ENCODE assay signal across 13 cellular contexts in genomic region chr9:128249558-128249913, GRCh38. TPM values are rescaled to one million over a fixed set of nuclear protein-coding genes. Genes with fewer than 3 reads are reported as not detected.
DNase-seq lines count a peak whose midpoint lies in the region; ATAC-seq and TF ChIP-seq lines count a peak whose summit lies in the region.
"Had no signal": no experiment of that assay in that cellular context is flagged by ENCODE, and none has a peak within 500 bp of the region (broad histone marks: within the 10 kb centered on the region; RNA-seq: fewer than 3 reads in every experiment).

No MANE protein-coding gene starts in this region.

- no peak overlapping the region for H3K4me2 ChIP-seq in IMR-90 (ENCODE audit: low read depth, low read length)

- no peaks in the 10 kb centered on the region for H3K9me3 ChIP-seq in CD8-positive, alpha-beta memory T cell (ENCODE audit: low read length)
- H3K9me3 ChIP-seq in IMR-90 (ENCODE audit: control insufficient read depth, insufficient read depth, low read length) (no peaks in the 10 kb centered on the region), upper lobe of left lung (no peaks in the 10 kb centered on the region)
- H3K9me3 ChIP-seq: ovary had no signal

- H3K9me1 ChIP-seq in IMR-90 (ENCODE audit: insufficient read depth, low read length): peaks cover 12% of the 10 kb centered on the region

- H2AK5ac ChIP-seq in IMR-90 (ENCODE audit: low read depth, low read length): no peak overlapping the region

- no peak overlapping the region for H4K5ac ChIP-seq in IMR-90 (ENCODE audit: low read depth, low read length)

- H2AK9ac ChIP-seq in IMR-90 (replicated peaks; ENCODE audit: low read depth, low read length, poor library complexity): peak overlapping the region; percentile 5

- dilution Hi-C loops in IMR-90 (cut with HindIII; ENCODE audit: low sequenced_read_pairs, unreplicated experiment): no loop called here

- no TSS peak for BruUV-seq in IMR-90 (replicated peaks; lab: Mats Ljungman, UMichigan)

- H2BK15ac ChIP-seq in IMR-90 (ENCODE audit: low read depth, low read length): no peak overlapping the region

- H3K23ac ChIP-seq in IMR-90 (ENCODE audit: low read depth, low read length): no peak overlapping the region

- H3K27me3 ChIP-seq in CD8-positive, alpha-beta memory T cell (ENCODE audit: insufficient read depth, low read length, poor library complexity, severe bottlenecking): peaks cover under 1% of the 10 kb centered on the region
- no peaks in the 10 kb centered on the region for H3K27me3 ChIP-seq in IMR-90 (ENCODE audit: control insufficient read depth, insufficient read depth, low read length)
- H3K27me3 ChIP-seq in upper lobe of left lung: no peaks in the 10 kb centered on the region
- H3K27me3 ChIP-seq: ovary had no signal

- peak overlapping the region; percentile 72 to 95 (median 88) for H3K27ac Mint-ChIP-seq in CD8-positive, alpha-beta memory T cell
- no peak overlapping the region for H3K27ac Mint-ChIP-seq in activated T-helper 2 cell treated with anti-CD3 and anti-CD28 coated beads, Interferon-gamma antibody, Interleukin-2, Interleukin-4, amounts not matched to agents 10 μg/mL and 5 μg/mL and 100 μg/mL, durations not matched to agents 14 hours and 24 hours and 36 hours
- H3K27ac Mint-ChIP-seq in memory B cell: peak overlapping the region; percentile 82
- H3K27ac Mint-ChIP-seq: activated naive CD4-positive, alpha-beta T cell treated with anti-CD3 and anti-CD28 coated beads, Interleukin-2, amount 50 U/mL, for 72 hours; dendritic cell treated with granulocyte-macrophage colony-stimulating factor and Interleukin-4, amounts not matched to agents 40 ng/mL and 50 ng/mL, for 4 days had no signal

- ATAC-seq in IMR-90 (ENCODE audit: low read depth) (no peak), memory B cell (ENCODE audit: low read depth) (no peak), upper lobe of left lung (ENCODE audit: low FRiP score in 2 of 2) (no peak), HG03095 (IDR thresholded peaks at IDR 0.05; ENCODE audit: unreplicated experiment) (no peak)

- H4K20me1 ChIP-seq in IMR-90 (ENCODE audit: insufficient read depth, low read length): peaks cover 6% of the 10 kb centered on the region; the same call in 1 of the 2 replicates

- H3K9me3 Mint-ChIP-seq in CD8-positive, alpha-beta memory T cell: no peaks in the 10 kb centered on the region
- no peaks in the 10 kb centered on the region for H3K9me3 Mint-ChIP-seq in activated T-helper 2 cell treated with anti-CD3 and anti-CD28 coated beads, Interferon-gamma antibody, Interleukin-2, Interleukin-4, amounts not matched to agents 10 μg/mL and 5 μg/mL and 100 μg/mL, durations not matched to agents 14 hours and 24 hours and 36 hours
- H3K9me3 Mint-ChIP-seq in memory B cell: no peaks in the 10 kb centered on the region
- H3K9me3 Mint-ChIP-seq: activated naive CD4-positive, alpha-beta T cell treated with anti-CD3 and anti-CD28 coated beads, Interleukin-2, amount 50 U/mL, for 72 hours; dendritic cell treated with granulocyte-macrophage colony-stimulating factor and Interleukin-4, amounts not matched to agents 40 ng/mL and 50 ng/mL, for 4 days had no signal

- H2AFZ ChIP-seq in IMR-90 (replicated peaks; ENCODE audit: low read length, poor library complexity): no peak overlapping the region

- no peak overlapping the region for H4K8ac ChIP-seq in IMR-90 (ENCODE audit: low read depth in 2 of 2, low read length in 2 of 2)

- H3K36me3 Mint-ChIP-seq in CD8-positive, alpha-beta memory T cell: no peaks in the 10 kb centered on the region
- H3K36me3 Mint-ChIP-seq in activated T-helper 2 cell treated with anti-CD3 and anti-CD28 coated beads, Interferon-gamma antibody, Interleukin-2, Interleukin-4, amounts not matched to agents 10 μg/mL and 5 μg/mL and 100 μg/mL, durations not matched to agents 14 hours and 24 hours and 36 hours (ENCODE audit: low read depth): no peaks in the 10 kb centered on the region
- no peaks in the 10 kb centered on the region for H3K36me3 Mint-ChIP-seq in memory B cell
- H3K36me3 Mint-ChIP-seq: activated naive CD4-positive, alpha-beta T cell treated with anti-CD3 and anti-CD28 coated beads, Interleukin-2, amount 50 U/mL, for 72 hours had no signal

- H3K79me1 ChIP-seq in IMR-90 (ENCODE audit: low read depth in 1 of 2, low read length in 2 of 2): peaks cover 0 to 8% of the 10 kb centered on the region in 2 experiments; a peak in 2 of 4 replicates

- TF ChIP-seq RAD21 in IMR-90 (IDR thresholded peaks at IDR 0.05; ENCODE audit: low read length): no peak

- WGBS in IMR-90 (ENCODE audit: extremely low coverage in 2 of 2, insufficient read length in 1 of 2), 2 experiments: 60% methylated on average over 1 of the region's 8 CpGs; no CpG with 5 or more reads in 1 of the 2 experiments
- WGBS in upper lobe of left lung, 2 donors: 67 to 70% methylated on average over 6 to 8 of the region's 8 CpGs

- H2BK5ac ChIP-seq in IMR-90 (ENCODE audit: low read depth, low read length, poor library complexity, severe bottlenecking): no peak overlapping the region

- peak overlapping the region; percentile 83 to 90 (median 87) for H3K4me3 Mint-ChIP-seq in CD8-positive, alpha-beta memory T cell
- peak overlapping the region; percentile 76 for H3K4me3 Mint-ChIP-seq in activated T-helper 2 cell treated with anti-CD3 and anti-CD28 coated beads, Interferon-gamma antibody, Interleukin-2, Interleukin-4, amounts not matched to agents 10 μg/mL and 5 μg/mL and 100 μg/mL, durations not matched to agents 14 hours and 24 hours and 36 hours (ENCODE audit: low read depth)
- peak overlapping the region; percentile 87 for H3K4me3 Mint-ChIP-seq in memory B cell

- H3K27me3 Mint-ChIP-seq in CD8-positive, alpha-beta memory T cell: peaks cover 3 to 6% of the 10 kb centered on the region in 2 donors
- peaks cover 28% of the 10 kb centered on the region for H3K27me3 Mint-ChIP-seq in activated T-helper 2 cell treated with anti-CD3 and anti-CD28 coated beads, Interferon-gamma antibody, Interleukin-2, Interleukin-4, amounts not matched to agents 10 μg/mL and 5 μg/mL and 100 μg/mL, durations not matched to agents 14 hours and 24 hours and 36 hours (ENCODE audit: low read depth)
- peaks cover 7% of the 10 kb centered on the region for H3K27me3 Mint-ChIP-seq in memory B cell

- H3K4ac ChIP-seq in IMR-90 (ENCODE audit: low read depth, low read length): no peak overlapping the region

- H3K9ac ChIP-seq in IMR-90 (ENCODE audit: low read depth, low read length): no peak overlapping the region

- TF ChIP-seq CTCF in IMR-90 (conservative IDR thresholded peaks at IDR 0.05; ENCODE audit: low read depth, low read length): no peak
- no peak for TF ChIP-seq CTCF in upper lobe of left lung (IDR thresholded peaks at IDR 0.05)

- H2BK120ac ChIP-seq in IMR-90 (ENCODE audit: low read depth, low read length): no peak overlapping the region

- peak overlapping the region; percentile 51 for H3K27ac ChIP-seq in CD8-positive, alpha-beta memory T cell (ENCODE audit: low read depth, low read length)
- H3K27ac ChIP-seq in IMR-90 (ENCODE audit: insufficient read depth, low read length) (no peak overlapping the region), upper lobe of left lung (no peak overlapping the region)
- H3K27ac ChIP-seq: ovary had no signal

- H3K4me1 Mint-ChIP-seq in CD8-positive, alpha-beta memory T cell: peaks cover 17 to 23% (median 20%) of the 10 kb centered on the region in 3 donors
- H3K4me1 Mint-ChIP-seq in activated T-helper 2 cell treated with anti-CD3 and anti-CD28 coated beads, Interferon-gamma antibody, Interleukin-2, Interleukin-4, amounts not matched to agents 10 μg/mL and 5 μg/mL and 100 μg/mL, durations not matched to agents 14 hours and 24 hours and 36 hours (ENCODE audit: low read depth): peaks cover 8% of the 10 kb centered on the region
- H3K4me1 Mint-ChIP-seq in memory B cell: peaks cover 29% of the 10 kb centered on the region

- POLR2A ChIA-PET in CD8-positive, alpha-beta memory T cell (lab: Charles Lee): interaction anchor here (0.6 to 2.1 kb wide), 2 partner anchors 26 to 261 kb away, joined by 6 to 20 read pairs; partner anchors contain the start of genes GOLGA2 and SWI5
- POLR2A ChIA-PET in IMR-90 (lab: Charles Lee; ENCODE audit: unreplicated experiment): interaction anchor here (0.7 kb wide), 1 partner anchor 24 kb away, joined by 7 read pairs; no protein-coding TSS in a partner anchor

- no peak for TF ChIP-seq POLR2A in IMR-90 (IDR thresholded peaks at IDR 0.05; ENCODE audit: low read depth, low read length)
- TF ChIP-seq POLR2A in upper lobe of left lung (IDR thresholded peaks at IDR 0.05): no peak

- no peak for DNase-seq in CD8-positive, alpha-beta memory T cell
- DNase-seq in IMR-90 (no peak), memory B cell (ENCODE audit: low spot score in 2 of 2) (no peak), glomerular visceral epithelial cell (ENCODE audit: extremely low spot score) (no peak), NCI-H526 treated with DMSO at 0.1 percent for 48 hours (lab: John Stamatoyannopoulos, UW) (no peak), upper lobe of left lung (no peak)
- DNase-seq in activated T-helper 2 cell treated with anti-CD3 and anti-CD28 coated beads, Interferon-gamma antibody, Interleukin-2, Interleukin-4, amounts not matched to agents 10 μg/mL and 5 μg/mL and 100 μg/mL, durations not matched to agents 14 hours and 24 hours and 36 hours (ENCODE audit: low spot score): no peak
- DNase-seq: GDM1, NCI-H2227 treated with DMSO at 0.1 percent for 48 hours, ovary had no signal

- H3K14ac ChIP-seq in IMR-90 (replicated peaks; ENCODE audit: low read depth, low read length): no peak overlapping the region

- in situ Hi-C loops in IMR-90 (cut with MboI; ENCODE audit: low sequenced_read_pairs): no loop called here

- peaks cover 19% of the 10 kb centered on the region for H3K4me1 ChIP-seq in CD8-positive, alpha-beta memory T cell (ENCODE audit: insufficient read depth, low read length)
- H3K4me1 ChIP-seq in IMR-90 (ENCODE audit: control insufficient read depth, insufficient read depth, low read length) (peaks cover 12% of the 10 kb centered on the region), upper lobe of left lung (peaks cover 23 to 36% (median 32%) of the 10 kb centered on the region in 4 donors)

- no peak overlapping the region for H4K91ac ChIP-seq in IMR-90 (ENCODE audit: insufficient read depth, low read depth, low read length)

- H3K4me3 ChIP-seq in CD8-positive, alpha-beta memory T cell (ENCODE audit: low read length): peak overlapping the region; percentile 71
- H3K4me3 ChIP-seq in IMR-90 (ENCODE audit: insufficient read depth, low read depth, low read length) (no peak overlapping the region), upper lobe of left lung (peak overlapping the region in 1 of 4 donors; percentile 41)
- H3K4me3 ChIP-seq: ovary had no signal

- H2BK20ac ChIP-seq in IMR-90 (ENCODE audit: low read depth, low read length): no peak overlapping the region

- H3K36me3 ChIP-seq in CD8-positive, alpha-beta memory T cell (ENCODE audit: insufficient read depth, low read length): no peaks in the 10 kb centered on the region
- no peaks in the 10 kb centered on the region; the same call in 1 of the 2 replicates for H3K36me3 ChIP-seq in IMR-90 (ENCODE audit: control insufficient read depth, insufficient read depth, low read length)
- H3K36me3 ChIP-seq in upper lobe of left lung: no peaks in the 10 kb centered on the region
- H3K36me3 ChIP-seq: ovary had no signal

- no peak for TF ChIP-seq EP300 in upper lobe of left lung (IDR thresholded peaks at IDR 0.05)

- intact Hi-C loops in IMR-90 (cut with micrococcal nuclease): no loop called here
- intact Hi-C loops in activated T-helper 2 cell treated with anti-CD3 and anti-CD28 coated beads, Interferon-gamma antibody, Interleukin-2, Interleukin-4, amounts not matched to agents 10 μg/mL and 5 μg/mL and 100 μg/mL, durations not matched to agents 14 hours and 24 hours and 36 hours (cut with micrococcal nuclease): no loop called here

- no peak overlapping the region for H3K56ac ChIP-seq in IMR-90 (ENCODE audit: extremely low read depth, insufficient read depth, low read length)

- CTCF ChIA-PET in CD8-positive, alpha-beta memory T cell (lab: Charles Lee): interaction anchor here (1.1 to 2.3 kb wide), 3 partner anchors 8 to 39 kb away, joined by 3 to 7 read pairs (median 3); partner anchors contain the start of genes GOLGA2 and SWI5
- CTCF ChIA-PET in IMR-90 (lab: Yijun Ruan, JAX): no interaction called here

- H3K18ac ChIP-seq in IMR-90 (ENCODE audit: low read depth, low read length): no peak overlapping the region

RNA-seq across cellular contexts. Expression of gene GOLGA2, which starts 26.3 kb away (rescaled TPM):
- 10 to 100 TPM; 35.4 to 35.5 TPM for total RNA-seq in CD8-positive, alpha-beta memory T cell
- 8.8 TPM for polyA plus RNA-seq in CD8-positive, alpha-beta memory T cell
- total RNA-seq in IMR-90 (2012; rRNA removed): 118 TPM in 2 replicates
- polyA plus RNA-seq in IMR-90 (2012; rRNA removed): 124 and 146 TPM in 2 replicates
- 69.6 and 69.8 TPM in 2 replicates for polyA plus RNA-seq in IMR-90 (2012; cell fraction: cytosol; rRNA removed)
- 168 and 324 TPM in 2 replicates for polyA plus RNA-seq in IMR-90 (2012; cell fraction: nucleus; rRNA removed; ENCODE audit: low replicate concordance)
- 44.0 and 47.9 TPM in 2 replicates for total RNA-seq in activated T-helper 2 cell treated with anti-CD3 and anti-CD28 coated beads, Interferon-gamma antibody, Interleukin-2, Interleukin-4, amounts not matched to agents 10 μg/mL and 5 μg/mL and 100 μg/mL, durations not matched to agents 14 hours and 24 hours and 36 hours
- total RNA-seq in upper lobe of left lung: 100 to 1,000 TPM in 2 of 6 donors, 10 to 100 TPM in 4; 78.4 to 138 (median 93.8) TPM

RNA-seq across cellular contexts. Expression of gene SWI5, which starts 26.5 kb away (rescaled TPM):
- total RNA-seq in CD8-positive, alpha-beta memory T cell: 10 to 100 TPM; 18.1 to 20.9 TPM
- 27.8 TPM for polyA plus RNA-seq in CD8-positive, alpha-beta memory T cell
- 37.5 and 38.9 TPM in 2 replicates for total RNA-seq in IMR-90 (2012; rRNA removed)
- polyA plus RNA-seq in IMR-90 (2012; rRNA removed): 93.5 and 99.7 TPM in 2 replicates
- 67.9 and 73.4 TPM in 2 replicates for polyA plus RNA-seq in IMR-90 (2012; cell fraction: cytosol; rRNA removed)
- polyA plus RNA-seq in IMR-90 (2012; cell fraction: nucleus; rRNA removed; ENCODE audit: low replicate concordance): 21.7 and 25.2 TPM in 2 replicates
- total RNA-seq in activated T-helper 2 cell treated with anti-CD3 and anti-CD28 coated beads, Interferon-gamma antibody, Interleukin-2, Interleukin-4, amounts not matched to agents 10 μg/mL and 5 μg/mL and 100 μg/mL, durations not matched to agents 14 hours and 24 hours and 36 hours: 13.5 and 13.7 TPM in 2 replicates
- total RNA-seq in upper lobe of left lung: 10 to 100 TPM; 13.7 to 28.3 (median 22.8) TPM

RNA-seq across cellular contexts. Expression of gene DNM1, which starts 46.4 kb away (rescaled TPM):
- under 1 TPM; 0.26 to 0.66 TPM for total RNA-seq in CD8-positive, alpha-beta memory T cell
- polyA plus RNA-seq in CD8-positive, alpha-beta memory T cell: 0.18 TPM
- total RNA-seq in IMR-90 (2012; rRNA removed): 11.4 and 13.6 TPM in 2 replicates
- polyA plus RNA-seq in IMR-90 (2012; rRNA removed): 17.7 and 19.3 TPM in 2 replicates
- polyA plus RNA-seq in IMR-90 (2012; cell fraction: cytosol; rRNA removed): 7.8 and 11.0 TPM in 2 replicates
- 110 and 165 TPM in 2 replicates for polyA plus RNA-seq in IMR-90 (2012; cell fraction: nucleus; rRNA removed; ENCODE audit: low replicate concordance)
- 0.90 and 2.4 TPM in 2 replicates for total RNA-seq in activated T-helper 2 cell treated with anti-CD3 and anti-CD28 coated beads, Interferon-gamma antibody, Interleukin-2, Interleukin-4, amounts not matched to agents 10 μg/mL and 5 μg/mL and 100 μg/mL, durations not matched to agents 14 hours and 24 hours and 36 hours
- total RNA-seq in upper lobe of left lung: 10 to 100 TPM in 2 of 6 donors, 1 to 10 TPM in 4; 1.4 to 17.8 (median 7.9) TPM

RNA-seq across cellular contexts. Expression of gene CIZ1, which starts 58.2 kb away (rescaled TPM):
- 100 to 1,000 TPM; 114 to 125 TPM for total RNA-seq in CD8-positive, alpha-beta memory T cell
- 35.2 TPM for polyA plus RNA-seq in CD8-positive, alpha-beta memory T cell
- 13.8 and 20.6 TPM in 2 replicates for total RNA-seq in IMR-90 (2012; rRNA removed)
- 51.9 and 54.4 TPM in 2 replicates for polyA plus RNA-seq in IMR-90 (2012; rRNA removed)
- 31.3 and 33.3 TPM in 2 replicates for polyA plus RNA-seq in IMR-90 (2012; cell fraction: cytosol; rRNA removed)
- polyA plus RNA-seq in IMR-90 (2012; cell fraction: nucleus; rRNA removed; ENCODE audit: low replicate concordance): 104 and 121 TPM in 2 replicates
- 150 TPM in 2 replicates for total RNA-seq in activated T-helper 2 cell treated with anti-CD3 and anti-CD28 coated beads, Interferon-gamma antibody, Interleukin-2, Interleukin-4, amounts not matched to agents 10 μg/mL and 5 μg/mL and 100 μg/mL, durations not matched to agents 14 hours and 24 hours and 36 hours
- 100 to 1,000 TPM in 3 of 6 donors, 10 to 100 TPM in 3; 53.4 to 136 (median 95.5) TPM for total RNA-seq in upper lobe of left lung
